ENCODE assay signal across 11 cellular contexts in genomic region chr12:79409562-79409961, GRCh38.
DNase-seq lines count a peak whose midpoint lies in the region; ATAC-seq and TF ChIP-seq lines count a peak whose summit lies in the region.
"Had no signal": no experiment of that assay in that cellular context is flagged by ENCODE, and none has a peak within 500 bp of the region (broad histone marks: within the 10 kb centered on the region; RNA-seq: fewer than 3 reads in every experiment).

No MANE protein-coding gene starts in this region.

- intact Hi-C loops in esophagus squamous epithelium (cut with DNase I), result no loop called here
- intact Hi-C loops in posterior vena cava (cut with DNase I), result no loop called here

- H3K27ac ChIP-seq in esophagus squamous epithelium, result peak overlapping the region in 3 of 4 donors; percentile 38 to 61 (median 50)
- H3K27ac ChIP-seq in parathyroid adenoma, result peak overlapping the region; percentile 17
- H3K27ac ChIP-seq: epithelial cell of prostate had no signal

- no peak overlapping the region for H3K4me3 ChIP-seq in esophagus squamous epithelium
- no peak overlapping the region for H3K4me3 ChIP-seq in parathyroid adenoma (ENCODE audit: low read depth, low read length)
- H3K4me3 ChIP-seq in H7 (ENCODE audit: insufficient read depth, low read depth, low read length), result no peak overlapping the region
- H3K4me3 ChIP-seq: lung had no signal

- TF ChIP-seq CTCF in esophagus squamous epithelium (IDR thresholded peaks at IDR 0.05) (no peak), parathyroid adenoma (IDR thresholded peaks at IDR 0.05) (no peak)

- TF ChIP-seq POLR2A in esophagus squamous epithelium (IDR thresholded peaks at IDR 0.05), result no peak

- peak overlapping the region; percentile 50 for H2AFZ ChIP-seq in parathyroid adenoma

- H3K4me1 ChIP-seq in esophagus squamous epithelium (peaks cover 3 to 65% (median 22%) of the 10 kb centered on the region in 3 donors), parathyroid adenoma (peaks cover 39% of the 10 kb centered on the region)

- H3K9me3 ChIP-seq in esophagus squamous epithelium, result no peaks in the 10 kb centered on the region
- no peaks in the 10 kb centered on the region for H3K9me3 ChIP-seq in parathyroid adenoma (ENCODE audit: control insufficient read depth, low read length)

- no peak for ATAC-seq in GM21723 (IDR thresholded peaks at IDR 0.05; ENCODE audit: unreplicated experiment)
- no peak for ATAC-seq in HG03565 (IDR thresholded peaks at IDR 0.05; ENCODE audit: unreplicated experiment)

- no peaks in the 10 kb centered on the region for H3K36me3 ChIP-seq in esophagus squamous epithelium
- no peaks in the 10 kb centered on the region for H3K36me3 ChIP-seq in parathyroid adenoma (ENCODE audit: control insufficient read depth, insufficient read depth, low read length)
- no peaks in the 10 kb centered on the region for H3K36me3 ChIP-seq in H7 (replicated peaks; ENCODE audit: control insufficient read depth, insufficient read depth, low read length)

- DNase-seq in Ammon's horn (ENCODE audit: low spot score) (peak; percentile 35), RPMI7951 (ENCODE audit: low read depth) (peak; percentile 87), esophagus squamous epithelium (lab: John Stamatoyannopoulos, UW) (no peak), posterior vena cava (ENCODE audit: low spot score) (no peak), H7 (no peak)
- DNase-seq: small intestine had no signal

- H3K27me3 ChIP-seq in esophagus squamous epithelium (no peaks in the 10 kb centered on the region), parathyroid adenoma (ENCODE audit: control insufficient read depth, insufficient read depth, low read length) (no peaks in the 10 kb centered on the region), H7 (ENCODE audit: control insufficient read depth, insufficient read depth, low read length) (no peaks in the 10 kb centered on the region)

- no peaks in the 10 kb centered on the region for H3K79me2 ChIP-seq in parathyroid adenoma

- H3K4me2 ChIP-seq in parathyroid adenoma (ENCODE audit: low read length), result no peak overlapping the region

- no peak overlapping the region for H3K9ac ChIP-seq in parathyroid adenoma

- 8 to 20% methylated on average over 2 of the region's 2 CpGs for WGBS in esophagus squamous epithelium, 2 donors

Comparison
In these comparisons a context has a peak if more than half of its experiments do, and no peak if none do; other contexts are left out.
1. DNase-seq: peak in Ammon's horn (single experiment) and RPMI7951 (single experiment); none in esophagus squamous epithelium (single experiment), posterior vena cava (single experiment) and H7 (single experiment).